ENCODE assay signal across 8 cellular contexts in genomic region chr21:45550552-45551210, GRCh38.
DNase-seq lines count a peak whose midpoint lies in the region; ATAC-seq lines count a peak whose summit lies in the region.

No MANE protein-coding gene starts in this region.

- H3K27ac ChIP-seq in effector memory CD4-positive, alpha-beta T cell (ENCODE audit: insufficient read depth, low read length, poor library complexity, severe bottlenecking), result peak overlapping the region; percentile 48

- peak overlapping the region; percentile 21 for H3K4me3 ChIP-seq in effector memory CD4-positive, alpha-beta T cell (ENCODE audit: insufficient read depth, low read depth, low read length, poor library complexity, severe bottlenecking)

- no peak for ATAC-seq in GM19324 (IDR thresholded peaks at IDR 0.05; ENCODE audit: low FRiP score, unreplicated experiment)
- no peak for ATAC-seq in GM21717 (IDR thresholded peaks at IDR 0.05; ENCODE audit: unreplicated experiment)

- no peaks in the 10 kb centered on the region for H3K27me3 ChIP-seq in effector memory CD4-positive, alpha-beta T cell (replicated peaks; ENCODE audit: control insufficient read depth, insufficient read depth, low read length, poor library complexity, severe bottlenecking)

- H3K9me3 ChIP-seq in effector memory CD4-positive, alpha-beta T cell (ENCODE audit: control insufficient read depth, low read length), result no peaks in the 10 kb centered on the region

- H3K36me3 ChIP-seq in effector memory CD4-positive, alpha-beta T cell (ENCODE audit: control insufficient read depth, insufficient read depth, low read length), result no peaks in the 10 kb centered on the region

- DNase-seq in activated CD4-positive, alpha-beta T cell treated with anti-CD3 and anti-CD28 coated beads for 48 hours, result peak; percentile 79
- DNase-seq in activated CD4-positive, alpha-beta T cell treated with anti-CD3 and anti-CD28 coated beads, Interleukin-2, amount 50 U/mL, for 1 hour, result no peak
- DNase-seq in RPMI8226 (peak; percentile 57), C1 segment of cervical spinal cord (lab: John Stamatoyannopoulos, UW) (no peak)
- DNase-seq in effector memory CD4-positive, alpha-beta T cell, result no peak
- peak in 2 of 3 donors; percentile 42 to 54 for DNase-seq in stimulated activated CD4-positive, alpha-beta T cell treated with anti-CD3 and anti-CD28 coated beads, TNF-alpha, amount 100 ng/mL, for 48 hours (ENCODE audit: low read depth in 3 of 3)

- H3K4me1 ChIP-seq in effector memory CD4-positive, alpha-beta T cell (ENCODE audit: control insufficient read depth, insufficient read depth, low read length, poor library complexity, severe bottlenecking), result peaks cover 26% of the 10 kb centered on the region

Comparison
In these comparisons a context has a peak if more than half of its experiments do, and no peak if none do; other contexts are left out.
1. DNase-seq: peak in activated CD4-positive, alpha-beta T cell treated with anti-CD3 and anti-CD28 coated beads for 48 hours (single experiment), RPMI8226 (single experiment) and stimulated activated CD4-positive, alpha-beta T cell treated with anti-CD3 and anti-CD28 coated beads, TNF-alpha, amount 100 ng/mL, for 48 hours (2 of 3); none in activated CD4-positive, alpha-beta T cell treated with anti-CD3 and anti-CD28 coated beads, Interleukin-2, amount 50 U/mL, for 1 hour (single experiment), effector memory CD4-positive, alpha-beta T cell (0 of 3) and C1 segment of cervical spinal cord (0 of 14).